ENCODE assay signal across 18 cellular contexts in genomic region chr1:15413563-15414449, GRCh38. TPM values are rescaled to one million over a fixed set of nuclear protein-coding genes. Genes with fewer than 3 reads are reported as not detected.
DNase-seq lines count a peak whose midpoint lies in the region; ATAC-seq and TF ChIP-seq lines count a peak whose summit lies in the region.
"Had no signal": no experiment of that assay in that cellular context is flagged by ENCODE, and none has a peak within 500 bp of the region (broad histone marks: within the 10 kb centered on the region; RNA-seq: fewer than 3 reads in every experiment).

No MANE protein-coding gene starts in this region.

- H3K4me1 ChIP-seq in mucosa of descending colon (ENCODE audit: low read depth) (peaks cover 65% of the 10 kb centered on the region), stomach smooth muscle (ENCODE audit: control insufficient read depth, insufficient read depth, low read length) (peaks cover 55% of the 10 kb centered on the region)
- H3K4me1 ChIP-seq: right lobe of liver had no signal

- peaks cover 69% of the 10 kb centered on the region for H3K4me1 Mint-ChIP-seq in activated CD8-positive, alpha-beta memory T cell treated with anti-CD3 and anti-CD28 coated beads, Interleukin-2, amount 10 ng/mL, durations not matched to agents 7 days and 5 days
- H3K4me1 Mint-ChIP-seq in T-helper 17 cell, result peaks cover 57% of the 10 kb centered on the region

- H3K36me3 ChIP-seq in mucosa of descending colon (ENCODE audit: low read depth) (no peaks in the 10 kb centered on the region), stomach smooth muscle (ENCODE audit: control insufficient read depth in 2 of 2, insufficient read depth in 2 of 2, low read length in 2 of 2) (peaks cover 0 to 2% of the 10 kb centered on the region in 2 donors)
- H3K36me3 ChIP-seq: brain microvascular endothelial cell, right lobe of liver had no signal

- peak overlapping the region; percentile 11 for H3K27ac ChIP-seq in stomach smooth muscle (ENCODE audit: low read length)
- H3K27ac ChIP-seq: brain microvascular endothelial cell, right lobe of liver had no signal

- TF ChIP-seq CTCF in mucosa of descending colon (IDR thresholded peaks at IDR 0.05), result no peak

- CTCF ChIA-PET in activated CD8-positive, alpha-beta memory T cell treated with anti-CD3 and anti-CD28 coated beads, Interleukin-2, amount 10 ng/mL, durations not matched to agents 7 days and 5 days (lab: Charles Lee), result interaction anchor here (1.1 kb wide), 1 partner anchor 22 kb away, joined by 3 read pairs; no protein-coding TSS in a partner anchor

- peak overlapping the region; percentile 28 for H3K27ac Mint-ChIP-seq in activated CD8-positive, alpha-beta memory T cell treated with anti-CD3 and anti-CD28 coated beads, Interleukin-2, amount 10 ng/mL, durations not matched to agents 7 days and 5 days
- peak overlapping the region; percentile 98 for H3K27ac Mint-ChIP-seq in T-helper 17 cell

- no peaks in the 10 kb centered on the region for H3K9me3 ChIP-seq in T-helper 17 cell (ENCODE audit: control insufficient read depth, low read length, poor library complexity, severe bottlenecking)
- H3K9me3 ChIP-seq in mucosa of descending colon, result no peaks in the 10 kb centered on the region
- no peaks in the 10 kb centered on the region for H3K9me3 ChIP-seq in stomach smooth muscle (ENCODE audit: control insufficient read depth in 2 of 2, low read length in 2 of 2)
- H3K9me3 ChIP-seq: right lobe of liver had no signal

- peaks cover 5% of the 10 kb centered on the region for H3K27me3 Mint-ChIP-seq in activated CD8-positive, alpha-beta memory T cell treated with anti-CD3 and anti-CD28 coated beads, Interleukin-2, amount 10 ng/mL, durations not matched to agents 7 days and 5 days
- no peaks in the 10 kb centered on the region for H3K27me3 Mint-ChIP-seq in T-helper 17 cell

- intact Hi-C loops in mucosa of descending colon (cut with DNase I, micrococcal nuclease), result loop anchor here (5.0 kb wide), 2 partner anchors 77 to 92 kb away; no protein-coding TSS in a partner anchor

- H3K4me3 ChIP-seq in mucosa of descending colon (no peak overlapping the region), stomach smooth muscle (ENCODE audit: low read length in 2 of 2) (no peak overlapping the region)
- H3K4me3 ChIP-seq: right lobe of liver had no signal

- H3K9me3 Mint-ChIP-seq in activated CD8-positive, alpha-beta memory T cell treated with anti-CD3 and anti-CD28 coated beads, Interleukin-2, amount 10 ng/mL, durations not matched to agents 7 days and 5 days (ENCODE audit: low read depth), result no peaks in the 10 kb centered on the region

- no peak for ATAC-seq in activated CD8-positive, alpha-beta memory T cell treated with anti-CD3 and anti-CD28 coated beads, Interleukin-2, amount 10 ng/mL, durations not matched to agents 7 days and 5 days
- ATAC-seq in T-helper 17 cell, result no peak
- ATAC-seq in mucosa of descending colon, result peak; percentile 29
- ATAC-seq in HG03442 (IDR thresholded peaks at IDR 0.05; ENCODE audit: unreplicated experiment), result no peak
- ATAC-seq: right lobe of liver had no signal

- H3K36me3 Mint-ChIP-seq in activated CD8-positive, alpha-beta memory T cell treated with anti-CD3 and anti-CD28 coated beads, Interleukin-2, amount 10 ng/mL, durations not matched to agents 7 days and 5 days, result peaks cover 32% of the 10 kb centered on the region
- no peaks in the 10 kb centered on the region for H3K36me3 Mint-ChIP-seq in T-helper 17 cell (ENCODE audit: low read depth)

- no peak overlapping the region for H3K9ac ChIP-seq in stomach smooth muscle (ENCODE audit: low read length in 2 of 2)

- no peak for DNase-seq in activated CD8-positive, alpha-beta memory T cell treated with anti-CD3 and anti-CD28 coated beads, Interleukin-2, amount 10 ng/mL, durations not matched to agents 7 days and 5 days
- DNase-seq in activated CD8-positive, alpha-beta memory T cell treated with anti-CD3 and anti-CD28 coated beads, Interleukin-2, amount 50 U/mL, for 4 hours, result no peak
- DNase-seq in T-helper 17 cell (no peak), mucosa of descending colon (peak; percentile 65 to 73 (median 72)), AG20443 (ENCODE audit: low spot score) (no peak)
- DNase-seq in stimulated activated CD8-positive, alpha-beta memory T cell treated with anti-CD3 and anti-CD28 coated beads, Interleukin-4, amount 100 ng/mL, for 48 hours, result no peak
- DNase-seq: activated naive CD4-positive, alpha-beta T cell; brain microvascular endothelial cell; DMS 273 treated with DMSO at 0.1 percent for 48 hours; NCI-H1930; NCI-H526; T1000 had no signal

- no peak overlapping the region for H3K4me3 Mint-ChIP-seq in activated CD8-positive, alpha-beta memory T cell treated with anti-CD3 and anti-CD28 coated beads, Interleukin-2, amount 10 ng/mL, durations not matched to agents 7 days and 5 days
- peak overlapping the region; percentile 97 for H3K4me3 Mint-ChIP-seq in T-helper 17 cell

- no peaks in the 10 kb centered on the region for H3K27me3 ChIP-seq in stomach smooth muscle (ENCODE audit: control insufficient read depth in 1 of 2, insufficient read depth in 2 of 2, low read length in 2 of 2)
- H3K27me3 ChIP-seq: brain microvascular endothelial cell, right lobe of liver had no signal

RNA-seq across cellular contexts. Expression of gene EFHD2, which starts 4.1 kb away (rescaled TPM):
- total RNA-seq in activated CD8-positive, alpha-beta memory T cell treated with anti-CD3 and anti-CD28 coated beads, Interleukin-2, amount 10 ng/mL, durations not matched to agents 7 days and 5 days, result 10 to 100 TPM; 95.4 to 98.9 TPM
- 100 to 1,000 TPM; 135 to 197 TPM for total RNA-seq in T-helper 17 cell
- total RNA-seq in mucosa of descending colon, result 100 to 1,000 TPM in 2 of 3 donors, 10 to 100 TPM in 1; 89.5 to 197 (median 154) TPM

RNA-seq across cellular contexts. Expression of gene CTRC, which starts 24.4 kb away (rescaled TPM):
- under 1 TPM; 0.68 to 0.93 TPM for total RNA-seq in activated CD8-positive, alpha-beta memory T cell treated with anti-CD3 and anti-CD28 coated beads, Interleukin-2, amount 10 ng/mL, durations not matched to agents 7 days and 5 days
- total RNA-seq in T-helper 17 cell (1 to 10 TPM; 2.7 to 2.9 TPM), mucosa of descending colon (not detected)
- total RNA-seq: HT-29, MCF 10A, right lobe of liver had no signal

RNA-seq across cellular contexts. Expression of gene CELA2A, which starts 42.7 kb away (rescaled TPM):
- total RNA-seq in activated CD8-positive, alpha-beta memory T cell treated with anti-CD3 and anti-CD28 coated beads, Interleukin-2, amount 10 ng/mL, durations not matched to agents 7 days and 5 days, result not detected
- total RNA-seq in T-helper 17 cell, result not detected
- total RNA-seq in mucosa of descending colon, result not detected
- total RNA-seq: HT-29, MCF 10A, right lobe of liver, RPMI7951 had no signal

Comparison
In these comparisons a context has a peak if more than half of its experiments do, and no peak if none do; other contexts are left out.
1. DNase-seq: peak in mucosa of descending colon (3 of 3); none in activated CD8-positive, alpha-beta memory T cell treated with anti-CD3 and anti-CD28 coated beads, Interleukin-2, amount 10 ng/mL, durations not matched to agents 7 days and 5 days (single experiment), activated CD8-positive, alpha-beta memory T cell treated with anti-CD3 and anti-CD28 coated beads, Interleukin-2, amount 50 U/mL, for 4 hours (single experiment), T-helper 17 cell (0 of 3), AG20443 (single experiment) and stimulated activated CD8-positive, alpha-beta memory T cell treated with anti-CD3 and anti-CD28 coated beads, Interleukin-4, amount 100 ng/mL, for 48 hours (single experiment).